Comparison of ENCODE assay signal across 1 cellular context in the genomic region with DNA sequence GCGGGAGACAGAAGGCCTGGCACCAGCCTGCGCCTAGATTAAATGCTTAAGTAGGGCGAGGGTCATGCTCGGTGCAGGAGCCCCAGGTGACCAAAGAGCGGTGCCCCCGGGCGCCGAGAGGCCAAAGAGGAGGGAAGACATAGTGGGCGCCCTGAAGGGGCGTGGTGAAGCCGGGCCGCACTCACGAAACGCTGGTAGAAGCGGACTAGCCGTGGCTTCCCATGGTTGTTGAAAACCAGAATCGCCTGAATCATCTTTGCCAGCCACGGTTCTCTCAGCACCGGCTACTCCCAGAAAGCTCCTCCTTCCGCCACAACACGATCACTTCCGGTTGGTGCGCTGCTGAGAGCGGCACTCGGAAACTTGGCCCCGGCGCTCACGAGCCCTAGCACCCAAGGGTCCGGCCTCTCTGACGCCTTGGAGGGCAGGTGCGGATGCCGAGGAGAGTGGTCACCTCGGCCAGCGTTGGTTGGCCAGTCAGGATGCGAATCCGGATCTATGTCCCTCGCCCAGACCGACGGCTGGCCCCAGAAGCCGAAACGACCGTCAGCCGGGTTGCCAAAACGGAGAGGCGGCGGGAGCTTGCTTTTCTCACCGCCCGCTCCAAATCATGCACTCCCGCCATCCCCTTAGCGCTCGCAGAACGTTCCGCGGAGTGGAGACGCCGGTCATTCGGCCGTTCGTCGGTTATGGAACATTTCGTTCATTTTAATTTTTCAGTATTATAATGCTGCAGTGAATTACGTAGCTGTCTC.
A peak's percentile ranks its signal among the peaks of the same experiment; 100 is the strongest.
TF ChIP-seq lines count a peak whose summit lies in the region.

A gene (minus strand): TSS at position 299 of the 755 bp plus-strand sequence. CDS start 45 bp downstream, at position 254.

TF ChIP-seq in K562, 482 proteins besides CTCF, POLR2A, EP300 and RAD21 (continued from another document and continues in another):
- TF ChIP-seq, protein P1, sequence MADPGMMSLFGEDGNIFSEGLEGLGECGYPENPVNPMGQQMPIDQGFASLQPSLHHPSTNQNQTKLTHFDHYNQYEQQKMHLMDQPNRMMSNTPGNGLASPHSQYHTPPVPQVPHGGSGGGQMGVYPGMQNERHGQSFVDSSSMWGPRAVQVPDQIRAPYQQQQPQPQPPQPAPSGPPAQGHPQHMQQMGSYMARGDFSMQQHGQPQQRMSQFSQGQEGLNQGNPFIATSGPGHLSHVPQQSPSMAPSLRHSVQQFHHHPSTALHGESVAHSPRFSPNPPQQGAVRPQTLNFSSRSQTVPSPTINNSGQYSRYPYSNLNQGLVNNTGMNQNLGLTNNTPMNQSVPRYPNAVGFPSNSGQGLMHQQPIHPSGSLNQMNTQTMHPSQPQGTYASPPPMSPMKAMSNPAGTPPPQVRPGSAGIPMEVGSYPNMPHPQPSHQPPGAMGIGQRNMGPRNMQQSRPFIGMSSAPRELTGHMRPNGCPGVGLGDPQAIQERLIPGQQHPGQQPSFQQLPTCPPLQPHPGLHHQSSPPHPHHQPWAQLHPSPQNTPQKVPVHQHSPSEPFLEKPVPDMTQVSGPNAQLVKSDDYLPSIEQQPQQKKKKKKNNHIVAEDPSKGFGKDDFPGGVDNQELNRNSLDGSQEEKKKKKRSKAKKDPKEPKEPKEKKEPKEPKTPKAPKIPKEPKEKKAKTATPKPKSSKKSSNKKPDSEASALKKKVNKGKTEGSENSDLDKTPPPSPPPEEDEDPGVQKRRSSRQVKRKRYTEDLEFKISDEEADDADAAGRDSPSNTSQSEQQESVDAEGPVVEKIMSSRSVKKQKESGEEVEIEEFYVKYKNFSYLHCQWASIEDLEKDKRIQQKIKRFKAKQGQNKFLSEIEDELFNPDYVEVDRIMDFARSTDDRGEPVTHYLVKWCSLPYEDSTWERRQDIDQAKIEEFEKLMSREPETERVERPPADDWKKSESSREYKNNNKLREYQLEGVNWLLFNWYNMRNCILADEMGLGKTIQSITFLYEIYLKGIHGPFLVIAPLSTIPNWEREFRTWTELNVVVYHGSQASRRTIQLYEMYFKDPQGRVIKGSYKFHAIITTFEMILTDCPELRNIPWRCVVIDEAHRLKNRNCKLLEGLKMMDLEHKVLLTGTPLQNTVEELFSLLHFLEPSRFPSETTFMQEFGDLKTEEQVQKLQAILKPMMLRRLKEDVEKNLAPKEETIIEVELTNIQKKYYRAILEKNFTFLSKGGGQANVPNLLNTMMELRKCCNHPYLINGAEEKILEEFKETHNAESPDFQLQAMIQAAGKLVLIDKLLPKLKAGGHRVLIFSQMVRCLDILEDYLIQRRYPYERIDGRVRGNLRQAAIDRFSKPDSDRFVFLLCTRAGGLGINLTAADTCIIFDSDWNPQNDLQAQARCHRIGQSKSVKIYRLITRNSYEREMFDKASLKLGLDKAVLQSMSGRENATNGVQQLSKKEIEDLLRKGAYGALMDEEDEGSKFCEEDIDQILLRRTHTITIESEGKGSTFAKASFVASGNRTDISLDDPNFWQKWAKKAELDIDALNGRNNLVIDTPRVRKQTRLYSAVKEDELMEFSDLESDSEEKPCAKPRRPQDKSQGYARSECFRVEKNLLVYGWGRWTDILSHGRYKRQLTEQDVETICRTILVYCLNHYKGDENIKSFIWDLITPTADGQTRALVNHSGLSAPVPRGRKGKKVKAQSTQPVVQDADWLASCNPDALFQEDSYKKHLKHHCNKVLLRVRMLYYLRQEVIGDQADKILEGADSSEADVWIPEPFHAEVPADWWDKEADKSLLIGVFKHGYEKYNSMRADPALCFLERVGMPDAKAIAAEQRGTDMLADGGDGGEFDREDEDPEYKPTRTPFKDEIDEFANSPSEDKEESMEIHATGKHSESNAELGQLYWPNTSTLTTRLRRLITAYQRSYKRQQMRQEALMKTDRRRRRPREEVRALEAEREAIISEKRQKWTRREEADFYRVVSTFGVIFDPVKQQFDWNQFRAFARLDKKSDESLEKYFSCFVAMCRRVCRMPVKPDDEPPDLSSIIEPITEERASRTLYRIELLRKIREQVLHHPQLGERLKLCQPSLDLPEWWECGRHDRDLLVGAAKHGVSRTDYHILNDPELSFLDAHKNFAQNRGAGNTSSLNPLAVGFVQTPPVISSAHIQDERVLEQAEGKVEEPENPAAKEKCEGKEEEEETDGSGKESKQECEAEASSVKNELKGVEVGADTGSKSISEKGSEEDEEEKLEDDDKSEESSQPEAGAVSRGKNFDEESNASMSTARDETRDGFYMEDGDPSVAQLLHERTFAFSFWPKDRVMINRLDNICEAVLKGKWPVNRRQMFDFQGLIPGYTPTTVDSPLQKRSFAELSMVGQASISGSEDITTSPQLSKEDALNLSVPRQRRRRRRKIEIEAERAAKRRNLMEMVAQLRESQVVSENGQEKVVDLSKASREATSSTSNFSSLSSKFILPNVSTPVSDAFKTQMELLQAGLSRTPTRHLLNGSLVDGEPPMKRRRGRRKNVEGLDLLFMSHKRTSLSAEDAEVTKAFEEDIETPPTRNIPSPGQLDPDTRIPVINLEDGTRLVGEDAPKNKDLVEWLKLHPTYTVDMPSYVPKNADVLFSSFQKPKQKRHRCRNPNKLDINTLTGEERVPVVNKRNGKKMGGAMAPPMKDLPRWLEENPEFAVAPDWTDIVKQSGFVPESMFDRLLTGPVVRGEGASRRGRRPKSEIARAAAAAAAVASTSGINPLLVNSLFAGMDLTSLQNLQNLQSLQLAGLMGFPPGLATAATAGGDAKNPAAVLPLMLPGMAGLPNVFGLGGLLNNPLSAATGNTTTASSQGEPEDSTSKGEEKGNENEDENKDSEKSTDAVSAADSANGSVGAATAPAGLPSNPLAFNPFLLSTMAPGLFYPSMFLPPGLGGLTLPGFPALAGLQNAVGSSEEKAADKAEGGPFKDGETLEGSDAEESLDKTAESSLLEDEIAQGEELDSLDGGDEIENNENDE (IDR thresholded peaks at IDR 0.05; ENCODE audit: low read depth, low read length), result no peak
- TF ChIP-seq, protein P2, sequence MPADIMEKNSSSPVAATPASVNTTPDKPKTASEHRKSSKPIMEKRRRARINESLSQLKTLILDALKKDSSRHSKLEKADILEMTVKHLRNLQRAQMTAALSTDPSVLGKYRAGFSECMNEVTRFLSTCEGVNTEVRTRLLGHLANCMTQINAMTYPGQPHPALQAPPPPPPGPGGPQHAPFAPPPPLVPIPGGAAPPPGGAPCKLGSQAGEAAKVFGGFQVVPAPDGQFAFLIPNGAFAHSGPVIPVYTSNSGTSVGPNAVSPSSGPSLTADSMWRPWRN (IDR thresholded peaks at IDR 0.05; ENCODE audit: low read depth), result no peak
- TF ChIP-seq ZNF444 (CRISPR knock-in tag; IDR thresholded peaks at IDR 0.05), result no peak
- TF ChIP-seq ARNT (IDR thresholded peaks at IDR 0.05), result peak in 1 of 2 experiments; percentile 19; a peak in 1 of 4 replicates
- no peak for TF ChIP-seq ZNF644 (tag; IDR thresholded peaks at IDR 0.05; ENCODE audit: low read depth)
- TF ChIP-seq TAF9B (IDR thresholded peaks at IDR 0.05; ENCODE audit: partially characterized antibody), result peak; percentile 98
- TF ChIP-seq ZNF668 (CRISPR knock-in tag; IDR thresholded peaks at IDR 0.05), result no peak
- TF ChIP-seq KLF1 (tag; IDR thresholded peaks at IDR 0.05), result 0 out of 2 replicates have a peak, but pooled peaks have one; percentile 47
- TF ChIP-seq ZNF436 (CRISPR knock-in tag; IDR thresholded peaks at IDR 0.05), result no peak
- TF ChIP-seq ZKSCAN1 (IDR thresholded peaks at IDR 0.05; ENCODE audit: low read depth, low read length), result peak; percentile 87
- TF ChIP-seq ZNF146 (CRISPR knock-in tag; IDR thresholded peaks at IDR 0.05; ENCODE audit: unreplicated experiment), result no peak
- TF ChIP-seq, protein P3, sequence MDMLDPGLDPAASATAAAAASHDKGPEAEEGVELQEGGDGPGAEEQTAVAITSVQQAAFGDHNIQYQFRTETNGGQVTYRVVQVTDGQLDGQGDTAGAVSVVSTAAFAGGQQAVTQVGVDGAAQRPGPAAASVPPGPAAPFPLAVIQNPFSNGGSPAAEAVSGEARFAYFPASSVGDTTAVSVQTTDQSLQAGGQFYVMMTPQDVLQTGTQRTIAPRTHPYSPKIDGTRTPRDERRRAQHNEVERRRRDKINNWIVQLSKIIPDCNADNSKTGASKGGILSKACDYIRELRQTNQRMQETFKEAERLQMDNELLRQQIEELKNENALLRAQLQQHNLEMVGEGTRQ (CRISPR knock-in tag; IDR thresholded peaks at IDR 0.05), result no peak
- TF ChIP-seq, protein P4, sequence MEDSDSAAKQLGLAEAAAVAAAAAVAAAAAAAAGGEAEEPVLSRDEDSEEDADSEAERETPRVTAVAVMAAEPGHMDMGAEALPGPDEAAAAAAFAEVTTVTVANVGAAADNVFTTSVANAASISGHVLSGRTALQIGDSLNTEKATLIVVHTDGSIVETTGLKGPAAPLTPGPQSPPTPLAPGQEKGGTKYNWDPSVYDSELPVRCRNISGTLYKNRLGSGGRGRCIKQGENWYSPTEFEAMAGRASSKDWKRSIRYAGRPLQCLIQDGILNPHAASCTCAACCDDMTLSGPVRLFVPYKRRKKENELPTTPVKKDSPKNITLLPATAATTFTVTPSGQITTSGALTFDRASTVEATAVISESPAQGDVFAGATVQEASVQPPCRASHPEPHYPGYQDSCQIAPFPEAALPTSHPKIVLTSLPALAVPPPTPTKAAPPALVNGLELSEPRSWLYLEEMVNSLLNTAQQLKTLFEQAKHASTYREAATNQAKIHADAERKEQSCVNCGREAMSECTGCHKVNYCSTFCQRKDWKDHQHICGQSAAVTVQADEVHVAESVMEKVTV (CRISPR knock-in tag; IDR thresholded peaks at IDR 0.05), result no peak
- TF ChIP-seq BRD9 (IDR thresholded peaks at IDR 0.05; ENCODE audit: low read depth, partially characterized antibody), result peak; percentile 59
- TF ChIP-seq, protein P5, sequence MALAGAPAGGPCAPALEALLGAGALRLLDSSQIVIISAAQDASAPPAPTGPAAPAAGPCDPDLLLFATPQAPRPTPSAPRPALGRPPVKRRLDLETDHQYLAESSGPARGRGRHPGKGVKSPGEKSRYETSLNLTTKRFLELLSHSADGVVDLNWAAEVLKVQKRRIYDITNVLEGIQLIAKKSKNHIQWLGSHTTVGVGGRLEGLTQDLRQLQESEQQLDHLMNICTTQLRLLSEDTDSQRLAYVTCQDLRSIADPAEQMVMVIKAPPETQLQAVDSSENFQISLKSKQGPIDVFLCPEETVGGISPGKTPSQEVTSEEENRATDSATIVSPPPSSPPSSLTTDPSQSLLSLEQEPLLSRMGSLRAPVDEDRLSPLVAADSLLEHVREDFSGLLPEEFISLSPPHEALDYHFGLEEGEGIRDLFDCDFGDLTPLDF (CRISPR knock-in tag; IDR thresholded peaks at IDR 0.05), result peak; percentile 72; the same call in 1 of the 2 replicates
- TF ChIP-seq NCOA4 (IDR thresholded peaks at IDR 0.05; ENCODE audit: partially characterized antibody), result no peak
- no peak for TF ChIP-seq CHD4 (IDR thresholded peaks at IDR 0.05; ENCODE audit: insufficient read depth, insufficient replicate concordance, low read depth, low read length, poor library complexity, severe bottlenecking)
- TF ChIP-seq MTF1 (CRISPR knock-in tag; IDR thresholded peaks at IDR 0.05; ENCODE audit: borderline replicate concordance), result no peak
- TF ChIP-seq SMAD1 (IDR thresholded peaks at IDR 0.05; ENCODE audit: low read depth, low read length, partially characterized antibody), result peak; percentile 25
- TF ChIP-seq PCBP2 (IDR thresholded peaks at IDR 0.05; ENCODE audit: low read depth, low read length, poor library complexity, severe bottlenecking), result no peak
- TF ChIP-seq, protein P6, sequence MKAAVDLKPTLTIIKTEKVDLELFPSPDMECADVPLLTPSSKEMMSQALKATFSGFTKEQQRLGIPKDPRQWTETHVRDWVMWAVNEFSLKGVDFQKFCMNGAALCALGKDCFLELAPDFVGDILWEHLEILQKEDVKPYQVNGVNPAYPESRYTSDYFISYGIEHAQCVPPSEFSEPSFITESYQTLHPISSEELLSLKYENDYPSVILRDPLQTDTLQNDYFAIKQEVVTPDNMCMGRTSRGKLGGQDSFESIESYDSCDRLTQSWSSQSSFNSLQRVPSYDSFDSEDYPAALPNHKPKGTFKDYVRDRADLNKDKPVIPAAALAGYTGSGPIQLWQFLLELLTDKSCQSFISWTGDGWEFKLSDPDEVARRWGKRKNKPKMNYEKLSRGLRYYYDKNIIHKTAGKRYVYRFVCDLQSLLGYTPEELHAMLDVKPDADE (conservative IDR thresholded peaks at IDR 0.05; ENCODE audit: control insufficient read depth, low read depth, low read length), result peak; percentile 77
- TF ChIP-seq PTRF (tag; IDR thresholded peaks at IDR 0.05), result no peak
- no peak for TF ChIP-seq PYGO2 (tag; IDR thresholded peaks at IDR 0.05)
- TF ChIP-seq, protein P7, sequence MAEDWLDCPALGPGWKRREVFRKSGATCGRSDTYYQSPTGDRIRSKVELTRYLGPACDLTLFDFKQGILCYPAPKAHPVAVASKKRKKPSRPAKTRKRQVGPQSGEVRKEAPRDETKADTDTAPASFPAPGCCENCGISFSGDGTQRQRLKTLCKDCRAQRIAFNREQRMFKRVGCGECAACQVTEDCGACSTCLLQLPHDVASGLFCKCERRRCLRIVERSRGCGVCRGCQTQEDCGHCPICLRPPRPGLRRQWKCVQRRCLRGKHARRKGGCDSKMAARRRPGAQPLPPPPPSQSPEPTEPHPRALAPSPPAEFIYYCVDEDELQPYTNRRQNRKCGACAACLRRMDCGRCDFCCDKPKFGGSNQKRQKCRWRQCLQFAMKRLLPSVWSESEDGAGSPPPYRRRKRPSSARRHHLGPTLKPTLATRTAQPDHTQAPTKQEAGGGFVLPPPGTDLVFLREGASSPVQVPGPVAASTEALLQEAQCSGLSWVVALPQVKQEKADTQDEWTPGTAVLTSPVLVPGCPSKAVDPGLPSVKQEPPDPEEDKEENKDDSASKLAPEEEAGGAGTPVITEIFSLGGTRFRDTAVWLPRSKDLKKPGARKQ (CRISPR knock-in tag; IDR thresholded peaks at IDR 0.05), result no peak
- TF ChIP-seq ZNF707 (CRISPR knock-in tag; conservative IDR thresholded peaks at IDR 0.05), result no peak
- TF ChIP-seq ZBED1 (IDR thresholded peaks at IDR 0.05), result 0 out of 2 replicates have a peak, but pooled peaks have one; percentile 60
- no peak for TF ChIP-seq PHF21A (IDR thresholded peaks at IDR 0.05; ENCODE audit: borderline replicate concordance, low read depth)
